16 cellular contexts compared by ENCODE assay signal in the genomic region with DNA sequence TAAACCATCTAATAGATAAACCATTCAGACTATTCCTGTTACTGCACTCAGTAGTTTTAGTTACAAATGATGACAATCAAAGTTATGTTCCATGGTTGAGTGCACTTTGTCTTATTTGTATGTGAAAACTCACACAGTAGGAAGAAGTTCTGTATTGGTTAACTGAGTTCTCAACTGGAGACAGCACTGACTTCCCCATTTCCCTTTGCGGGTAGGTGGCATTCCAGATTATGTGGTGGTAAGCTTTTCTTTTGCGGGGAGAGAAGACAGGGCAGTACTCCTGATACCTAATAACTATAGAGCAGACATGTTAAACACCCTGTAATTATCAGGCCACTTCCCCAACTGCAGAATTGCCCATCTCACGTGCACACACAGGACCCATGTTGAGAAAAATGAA. TPM values are rescaled to one million over a fixed set of nuclear protein-coding genes. Genes with fewer than 3 reads are reported as not detected.
DNase-seq lines count a peak whose midpoint lies in the region; ATAC-seq and TF ChIP-seq lines count a peak whose summit lies in the region.
"Had no signal": no experiment of that assay in that cellular context is flagged by ENCODE, and none has a peak within 500 bp of the region (broad histone marks: within the 10 kb centered on the region; RNA-seq: fewer than 3 reads in every experiment).

No MANE protein-coding gene starts in this region.

- TF ChIP-seq CTCF in GM23338 (conservative IDR thresholded peaks at IDR 0.05; ENCODE audit: low read depth in 2 of 2) (no peak), WTC11 (IDR thresholded peaks at IDR 0.05) (no peak)

- H2BK5ac ChIP-seq in mesenchymal stem cell (ENCODE audit: low read depth, low read length, poor library complexity, severe bottlenecking) = no peak overlapping the region

- H3K4me2 ChIP-seq in GM23338 (no peak overlapping the region), mesenchymal stem cell (ENCODE audit: low read length, poor library complexity, severe bottlenecking) (no peak overlapping the region)
- H3K4me2 ChIP-seq: BLaER1 had no signal

- H4K8ac ChIP-seq in mesenchymal stem cell (ENCODE audit: low read length) = no peak overlapping the region

- H3F3A ChIP-seq in GM23338 (replicated peaks; ENCODE audit: low read depth) = no peaks in the 10 kb centered on the region; the same call in 1 of the 2 replicates

- no peak overlapping the region for H3K9ac ChIP-seq in mesenchymal stem cell (ENCODE audit: low read length)
- H3K9ac ChIP-seq: BLaER1, GM23248 had no signal

- H3K27me3 Mint-ChIP-seq in GM23338 (ENCODE audit: insufficient read depth, low read depth, poor library complexity) (no peaks in the 10 kb centered on the region), WTC11 (ENCODE audit: low read depth) (no peaks in the 10 kb centered on the region)
- H3K27me3 Mint-ChIP-seq: CD4-positive, alpha-beta memory T cell had no signal

- no peaks in the 10 kb centered on the region for H3K4me1 ChIP-seq in GM23338 (ENCODE audit: insufficient read depth)
- H3K4me1 ChIP-seq in mesenchymal stem cell (ENCODE audit: control insufficient read depth, insufficient read depth, low read depth, low read length) = no peaks in the 10 kb centered on the region
- H3K4me1 ChIP-seq: BLaER1 had no signal

- H3K18ac ChIP-seq in mesenchymal stem cell (ENCODE audit: low read depth in 1 of 2, low read length in 2 of 2) = no peak overlapping the region

- H2AFZ ChIP-seq in GM23338 (no peak overlapping the region), mesenchymal stem cell (ENCODE audit: low read depth, low read length) (no peak overlapping the region)
- H2AFZ ChIP-seq: GM23248 had no signal

- H3K9me3 ChIP-seq in mesenchymal stem cell (ENCODE audit: control insufficient read depth, low read length) = no peaks in the 10 kb centered on the region
- H3K9me3 ChIP-seq: BLaER1 had no signal

- CTCF ChIA-PET in WTC11 (lab: Charles Lee) = no interaction called here

- H3K4ac ChIP-seq in mesenchymal stem cell (ENCODE audit: low read depth in 1 of 2, low read length in 2 of 2) = no peak overlapping the region

- H3K9me3 Mint-ChIP-seq in GM23338 (no peaks in the 10 kb centered on the region), WTC11 (no peaks in the 10 kb centered on the region)
- H3K9me3 Mint-ChIP-seq: CD14-positive monocyte; CD4-positive, alpha-beta memory T cell had no signal

- H3K36me3 Mint-ChIP-seq in GM23338 (ENCODE audit: low read depth) (peaks cover 98% of the 10 kb centered on the region), WTC11 (peaks cover 95% of the 10 kb centered on the region)

- H2AK5ac ChIP-seq in mesenchymal stem cell (ENCODE audit: low read length, severe bottlenecking) = no peak overlapping the region

- H3K4me1 Mint-ChIP-seq in GM23338 = peaks cover 1% of the 10 kb centered on the region; the same call in 1 of the 3 replicates
- H3K4me1 Mint-ChIP-seq in WTC11 = peaks cover 1% of the 10 kb centered on the region
- H3K4me1 Mint-ChIP-seq: CD14-positive monocyte; CD4-positive, alpha-beta memory T cell had no signal

- no peak for DNase-seq in GM23338 (ENCODE audit: low spot score)
- DNase-seq in Kasumi-1 (lab: John Stamatoyannopoulos, UW) = peak; percentile 52 to 60
- no peak for DNase-seq in WTC11 (ENCODE audit: low spot score)
- DNase-seq in mesenchymal stem cell = no peak
- DNase-seq in pons (ENCODE audit: low spot score) = no peak
- DNase-seq in activated T-cell treated with anti-CD3 and anti-CD28 coated beads, Interleukin-2, amount 50 U/mL, for 48 hours = no peak
- DNase-seq: 8988T; CD4-positive, alpha-beta memory T cell; DMS153; DMS79; GDM1; GM23248; HCEC 1CT had no signal

- H3K36me3 ChIP-seq in GM23338 (ENCODE audit: insufficient read depth) (peaks cover 98% of the 10 kb centered on the region), mesenchymal stem cell (ENCODE audit: control insufficient read depth in 1 of 2, insufficient read depth in 2 of 2, low read depth in 1 of 2, low read length in 2 of 2) (peaks cover 27 to 97% of the 10 kb centered on the region in 2 experiments)

- no peak overlapping the region for H2BK120ac ChIP-seq in mesenchymal stem cell (ENCODE audit: low read depth, low read length)

- no peak overlapping the region for H3K23ac ChIP-seq in mesenchymal stem cell (ENCODE audit: low read length in 2 of 2)

- H2BK15ac ChIP-seq in mesenchymal stem cell (ENCODE audit: low read depth, poor library complexity, severe bottlenecking) = no peak overlapping the region

- H3K27ac ChIP-seq in GM23338 (ENCODE audit: low read depth) (peak overlapping the region; percentile 53; the same call in 1 of the 2 replicates), mesenchymal stem cell (ENCODE audit: low read length, poor library complexity, severe bottlenecking) (peak overlapping the region; percentile 72)
- H3K27ac ChIP-seq: BLaER1, GM23248 had no signal

- H3K27me3 ChIP-seq in GM23338 (ENCODE audit: insufficient read depth) (no peaks in the 10 kb centered on the region), mesenchymal stem cell (ENCODE audit: control insufficient read depth in 1 of 2, insufficient read depth in 1 of 2, low read length in 2 of 2) (no peaks in the 10 kb centered on the region)
- H3K27me3 ChIP-seq: BLaER1 had no signal

- peaks cover 50% of the 10 kb centered on the region for H3K79me2 ChIP-seq in GM23338 (replicated peaks; ENCODE audit: insufficient read depth)

- H4K91ac ChIP-seq in mesenchymal stem cell (ENCODE audit: low read length) = no peak overlapping the region

- no peak overlapping the region for H3K4me3 Mint-ChIP-seq in GM23338
- no peak overlapping the region for H3K4me3 Mint-ChIP-seq in WTC11
- H3K4me3 Mint-ChIP-seq: CD14-positive monocyte; CD4-positive, alpha-beta memory T cell had no signal

- POLR2A ChIA-PET in WTC11 (lab: Charles Lee) = no interaction called here

- no peak overlapping the region for H2BK12ac ChIP-seq in mesenchymal stem cell (ENCODE audit: low read length in 2 of 2)

- H3K9me2 ChIP-seq in GM23338 (ENCODE audit: insufficient read depth) = no peaks in the 10 kb centered on the region

- ATAC-seq in GM23338 = no peak
- ATAC-seq in WTC11 = no peak
- no peak for ATAC-seq in HG03442 (IDR thresholded peaks at IDR 0.05; ENCODE audit: unreplicated experiment)

- H3K4me3 ChIP-seq in GM23338 (no peak overlapping the region), mesenchymal stem cell (ENCODE audit: insufficient read depth in 1 of 2, low read depth in 1 of 2, low read length in 2 of 2) (no peak overlapping the region)
- H3K4me3 ChIP-seq: BLaER1, GM23248 had no signal

- peaks cover 14% of the 10 kb centered on the region for H3K79me1 ChIP-seq in mesenchymal stem cell (replicated peaks; ENCODE audit: low read length, poor library complexity, severe bottlenecking)

- H3K14ac ChIP-seq in mesenchymal stem cell (ENCODE audit: low read length in 2 of 2) = no peak overlapping the region

- H3K27ac Mint-ChIP-seq in GM23338 (peak overlapping the region; percentile 77), WTC11 (peak overlapping the region; percentile 80; the same call in 1 of the 2 replicates)
- H3K27ac Mint-ChIP-seq: CD4-positive, alpha-beta memory T cell had no signal

- H4K20me1 ChIP-seq in GM23338 (replicated peaks; ENCODE audit: insufficient read depth) = peaks cover 37% of the 10 kb centered on the region

- 100% methylated on average over 1 of the region's 3 CpGs for WGBS in mesenchymal stem cell

TF ChIP-seq in GM23338, 12 proteins besides CTCF, POLR2A, EP300 and RAD21 (continues in another document):
- TF ChIP-seq STAT1 (IDR thresholded peaks at IDR 0.05; ENCODE audit: unreplicated experiment) (no peak), NANOG (IDR thresholded peaks at IDR 0.05; ENCODE audit: borderline replicate concordance) (no peak), POLR2AphosphoS5 (IDR thresholded peaks at IDR 0.05; ENCODE audit: low read depth) (no peak), ZNF331 (CRISPR knock-in tag; IDR thresholded peaks at IDR 0.05; ENCODE audit: low read depth) (no peak)

TF ChIP-seq in WTC11, 78 proteins besides CTCF, POLR2A, EP300 and RAD21 (continues in another document):
- TF ChIP-seq ZNF671 (CRISPR knock-in tag; IDR thresholded peaks at IDR 0.05) (no peak), HMGXB4 (CRISPR knock-in tag; IDR thresholded peaks at IDR 0.05) (no peak)
- TF ChIP-seq, protein P1, sequence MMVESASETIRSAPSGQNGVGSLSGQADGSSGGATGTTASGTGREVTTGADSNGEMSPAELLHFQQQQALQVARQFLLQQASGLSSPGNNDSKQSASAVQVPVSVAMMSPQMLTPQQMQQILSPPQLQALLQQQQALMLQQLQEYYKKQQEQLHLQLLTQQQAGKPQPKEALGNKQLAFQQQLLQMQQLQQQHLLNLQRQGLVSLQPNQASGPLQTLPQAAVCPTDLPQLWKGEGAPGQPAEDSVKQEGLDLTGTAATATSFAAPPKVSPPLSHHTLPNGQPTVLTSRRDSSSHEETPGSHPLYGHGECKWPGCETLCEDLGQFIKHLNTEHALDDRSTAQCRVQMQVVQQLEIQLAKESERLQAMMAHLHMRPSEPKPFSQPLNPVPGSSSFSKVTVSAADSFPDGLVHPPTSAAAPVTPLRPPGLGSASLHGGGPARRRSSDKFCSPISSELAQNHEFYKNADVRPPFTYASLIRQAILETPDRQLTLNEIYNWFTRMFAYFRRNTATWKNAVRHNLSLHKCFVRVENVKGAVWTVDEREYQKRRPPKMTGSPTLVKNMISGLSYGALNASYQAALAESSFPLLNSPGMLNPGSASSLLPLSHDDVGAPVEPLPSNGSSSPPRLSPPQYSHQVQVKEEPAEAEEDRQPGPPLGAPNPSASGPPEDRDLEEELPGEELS (CRISPR knock-in tag; IDR thresholded peaks at IDR 0.05) = no peak

RNA-seq across cellular contexts. Expression of gene TARS1, which starts 24.4 kb away (rescaled TPM):
- 468 and 473 TPM in 2 replicates for total RNA-seq in GM23338 (2014; rRNA removed; shearing (Covaris generic))
- polyA plus RNA-seq in GM23338 (2016; fragmentation: Nextera tagmentation; extraction: Ambion mirVana) = 444 and 458 TPM in 2 replicates
- total RNA-seq in WTC11 (2021) = 253 to 304 TPM (median 256 TPM) in 3 replicates
- polyA plus RNA-seq in mesenchymal stem cell (2013, experiment 1 of 2) = 298 TPM
- polyA plus RNA-seq in mesenchymal stem cell (2013, experiment 2 of 2) = 310 TPM

Comparison
In these comparisons a context has a peak if more than half of its experiments do, and no peak if none do; other contexts are left out.
1. DNase-seq: peak in Kasumi-1 (2 of 2); none in GM23338 (single experiment), WTC11 (single experiment), mesenchymal stem cell (single experiment), pons (single experiment) and activated T-cell treated with anti-CD3 and anti-CD28 coated beads, Interleukin-2, amount 50 U/mL, for 48 hours (0 of 2).